16 cellular contexts compared by ENCODE assay signal in the genomic region with DNA sequence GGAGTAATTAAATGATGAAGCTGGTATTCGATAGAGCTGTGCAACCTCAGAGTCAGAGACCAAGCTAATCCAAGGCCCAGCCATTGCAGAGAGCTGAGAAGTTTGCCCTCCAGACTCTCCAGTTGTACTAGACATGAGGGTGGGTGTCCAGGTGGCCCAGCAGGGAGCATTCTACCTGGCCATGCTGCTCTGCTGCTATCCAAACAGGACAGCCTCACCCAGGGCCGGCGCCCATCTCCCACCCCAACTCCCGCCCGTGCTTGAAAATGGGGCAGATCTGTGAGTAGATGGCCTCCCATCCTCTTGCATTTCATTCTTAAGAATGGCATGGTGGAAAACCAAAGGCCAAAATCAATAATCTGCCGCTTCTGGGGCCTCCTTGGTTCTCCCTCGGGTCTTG.
DNase-seq lines count a peak whose midpoint lies in the region; ATAC-seq, FAIRE-seq and TF ChIP-seq lines count a peak whose summit lies in the region.
"Had no signal": no experiment of that assay in that cellular context is flagged by ENCODE, and none has a peak within 500 bp of the region (broad histone marks: within the 10 kb centered on the region; RNA-seq: fewer than 3 reads in every experiment).

No MANE protein-coding gene starts in this region.

- no peaks in the 10 kb centered on the region for H3K27me3 Mint-ChIP-seq in activated CD8-positive, alpha-beta memory T cell treated with anti-CD3 and anti-CD28 coated beads, Interleukin-2, amount 10 ng/mL, durations not matched to agents 7 days and 5 days
- H3K27me3 Mint-ChIP-seq in activated T-cell treated with anti-CD3 and anti-CD28 coated beads, Interleukin-2, amount 50 U/mL, for 24 hours, result no peaks in the 10 kb centered on the region
- H3K27me3 Mint-ChIP-seq: CD4-positive, alpha-beta T cell had no signal

- peaks cover 3% of the 10 kb centered on the region for H3K9me3 Mint-ChIP-seq in activated CD8-positive, alpha-beta memory T cell treated with anti-CD3 and anti-CD28 coated beads, Interleukin-2, amount 10 ng/mL, durations not matched to agents 7 days and 5 days (ENCODE audit: low read depth)
- peaks cover 3% of the 10 kb centered on the region for H3K9me3 Mint-ChIP-seq in activated T-cell treated with anti-CD3 and anti-CD28 coated beads, Interleukin-2, amount 50 U/mL, for 24 hours
- H3K9me3 Mint-ChIP-seq: H9 had no signal

- no peaks in the 10 kb centered on the region for H3K4me1 ChIP-seq in kidney (ENCODE audit: control insufficient read depth in 1 of 2, insufficient read depth in 1 of 2, low read depth in 1 of 2, low read length in 2 of 2)

- intact Hi-C loops in kidney (cut with DNase I), result no loop called here
- intact Hi-C loops in posterior vena cava (cut with DNase I), result no loop called here

- H3K9me3 ChIP-seq in kidney (ENCODE audit: control insufficient read depth in 1 of 2, low read length in 2 of 2), result peaks cover 0 to under 1% of the 10 kb centered on the region in 2 donors

- no peak for ATAC-seq in activated CD8-positive, alpha-beta memory T cell treated with anti-CD3 and anti-CD28 coated beads, Interleukin-2, amount 10 ng/mL, durations not matched to agents 7 days and 5 days

- no peak overlapping the region for H3K27ac Mint-ChIP-seq in activated CD8-positive, alpha-beta memory T cell treated with anti-CD3 and anti-CD28 coated beads, Interleukin-2, amount 10 ng/mL, durations not matched to agents 7 days and 5 days
- H3K27ac Mint-ChIP-seq in activated T-cell treated with anti-CD3 and anti-CD28 coated beads, Interleukin-2, amount 50 U/mL, for 24 hours, result no peak overlapping the region
- H3K27ac Mint-ChIP-seq: CD4-positive, alpha-beta T cell had no signal

- no peaks in the 10 kb centered on the region for H3K36me3 Mint-ChIP-seq in activated CD8-positive, alpha-beta memory T cell treated with anti-CD3 and anti-CD28 coated beads, Interleukin-2, amount 10 ng/mL, durations not matched to agents 7 days and 5 days
- no peaks in the 10 kb centered on the region for H3K36me3 Mint-ChIP-seq in activated T-cell treated with anti-CD3 and anti-CD28 coated beads, Interleukin-2, amount 50 U/mL, for 24 hours (ENCODE audit: low read depth)

- CTCF ChIA-PET in activated CD8-positive, alpha-beta memory T cell treated with anti-CD3 and anti-CD28 coated beads, Interleukin-2, amount 10 ng/mL, durations not matched to agents 7 days and 5 days (lab: Charles Lee), result no interaction called here

- H3K4me3 Mint-ChIP-seq in activated CD8-positive, alpha-beta memory T cell treated with anti-CD3 and anti-CD28 coated beads, Interleukin-2, amount 10 ng/mL, durations not matched to agents 7 days and 5 days, result no peak overlapping the region
- no peak overlapping the region for H3K4me3 Mint-ChIP-seq in activated T-cell treated with anti-CD3 and anti-CD28 coated beads, Interleukin-2, amount 50 U/mL, for 24 hours
- H3K4me3 Mint-ChIP-seq: CD4-positive, alpha-beta T cell; H9 had no signal

- H3K27ac ChIP-seq in kidney (ENCODE audit: low read depth in 2 of 2, low read length in 2 of 2), result no peak overlapping the region

- H3K36me3 ChIP-seq in kidney (ENCODE audit: control insufficient read depth in 1 of 2, insufficient read depth in 2 of 2, low read length in 2 of 2), result no peaks in the 10 kb centered on the region

- H3K9ac ChIP-seq in kidney (ENCODE audit: low read length in 2 of 2), result no peak overlapping the region

- FAIRE-seq in kidney (lab: Jason Lieb, UNC), result no peak
- FAIRE-seq: GM12891 had no signal

- H3K4me1 Mint-ChIP-seq in activated CD8-positive, alpha-beta memory T cell treated with anti-CD3 and anti-CD28 coated beads, Interleukin-2, amount 10 ng/mL, durations not matched to agents 7 days and 5 days, result no peaks in the 10 kb centered on the region
- no peaks in the 10 kb centered on the region for H3K4me1 Mint-ChIP-seq in activated T-cell treated with anti-CD3 and anti-CD28 coated beads, Interleukin-2, amount 50 U/mL, for 24 hours (ENCODE audit: low read depth)
- H3K4me1 Mint-ChIP-seq: H9 had no signal

- H3K4me3 ChIP-seq in kidney (ENCODE audit: low read length in 2 of 2), result no peak overlapping the region

- peak; percentile 7 for DNase-seq in activated CD8-positive, alpha-beta memory T cell treated with anti-CD3 and anti-CD28 coated beads, Interleukin-2, amount 50 U/mL, for 48 hours
- DNase-seq in activated CD8-positive, alpha-beta memory T cell treated with anti-CD3 and anti-CD28 coated beads, Interleukin-2, amount 10 ng/mL, durations not matched to agents 7 days and 5 days, result no peak
- DNase-seq in kidney, result peak; percentile 30
- peak; percentile 66 for DNase-seq in posterior vena cava (ENCODE audit: low spot score)
- DNase-seq in activated T-cell treated with anti-CD3 and anti-CD28 coated beads, Interleukin-2, amount 50 U/mL, for 24 hours, result no peak
- no peak for DNase-seq in DMS153 treated with DMSO at 0.1 percent for 48 hours (lab: John Stamatoyannopoulos, UW; ENCODE audit: unreplicated experiment)
- DNase-seq in NCI-H187 treated with DMSO at 0.1 percent for 48 hours (lab: John Stamatoyannopoulos, UW), result no peak
- DNase-seq: 8988T, AML-193, Calu3, DMS 273 treated with DMSO at 0.1 percent for 48 hours, DMS79, GOT3 had no signal

- TF ChIP-seq CTCF in kidney (IDR thresholded peaks at IDR 0.05; ENCODE audit: borderline replicate concordance, extremely low read depth, insufficient read depth), result no peak

Comparison
In these comparisons a context has a peak if more than half of its experiments do, and no peak if none do; other contexts are left out.
1. DNase-seq: peak in activated CD8-positive, alpha-beta memory T cell treated with anti-CD3 and anti-CD28 coated beads, Interleukin-2, amount 50 U/mL, for 48 hours (single experiment), kidney (single experiment) and posterior vena cava (single experiment); none in activated CD8-positive, alpha-beta memory T cell treated with anti-CD3 and anti-CD28 coated beads, Interleukin-2, amount 10 ng/mL, durations not matched to agents 7 days and 5 days (single experiment), activated T-cell treated with anti-CD3 and anti-CD28 coated beads, Interleukin-2, amount 50 U/mL, for 24 hours (single experiment), DMS153 treated with DMSO at 0.1 percent for 48 hours (single experiment) and NCI-H187 treated with DMSO at 0.1 percent for 48 hours (single experiment).